Comparison of ENCODE assay signal across 9 cellular contexts in genomic region chr9:107484117-107484723, GRCh38. TPM values are rescaled to one million over a fixed set of nuclear protein-coding genes. Genes with fewer than 3 reads are reported as not detected.
DNase-seq lines count a peak whose midpoint lies in the region; ATAC-seq, FAIRE-seq and TF ChIP-seq lines count a peak whose summit lies in the region.
"Had no signal": no experiment of that assay in that cellular context is flagged by ENCODE, and none has a peak within 500 bp of the region (broad histone marks: within the 10 kb centered on the region; RNA-seq: fewer than 3 reads in every experiment).

No MANE protein-coding gene starts in this region.

- H3K27me3 ChIP-seq in K562 (ENCODE audit: control insufficient read depth in 2 of 2, insufficient read depth in 2 of 2, low read length in 2 of 2) (peaks cover 0 to 7% of the 10 kb centered on the region in 2 experiments; a peak in 1 of 5 replicates), transverse colon (no peaks in the 10 kb centered on the region)

- POLR2A ChIA-PET in K562 (lab: Yijun Ruan, JAX): interaction anchor here (1.2 kb wide), 1 partner anchor 53 kb away, joined by 3 read pairs; no protein-coding TSS in a partner anchor

- peak; percentile 84 to 93 for TF ChIP-seq RAD21 in K562 (CRISPR knock-in tag; conservative IDR thresholded peaks at IDR 0.05 in 1 of 2, IDR thresholded peaks at IDR 0.05 in 1 of 2)

- no peak overlapping the region for H3K4me2 ChIP-seq in K562 (ENCODE audit: insufficient read depth, low read length)

- TF ChIP-seq EP300 in K562 (IDR thresholded peaks at IDR 0.05; ENCODE audit: low read length) (no peak), transverse colon (IDR thresholded peaks at IDR 0.05; ENCODE audit: low read depth) (no peak)

- no peaks in the 10 kb centered on the region for H3K79me2 ChIP-seq in K562 (ENCODE audit: control insufficient read depth, insufficient read depth, low read length)

- in situ Hi-C loops in K562 (cut with MboI): no loop called here
- in situ Hi-C loops in transverse colon (cut with MboI; ENCODE audit: low pct_ligation_motif_present in 1 of 4, low pct_unique_long_range_greater_than_20kb in 1 of 4, low sequenced_read_pairs in 3 of 4): loop anchor here in 1 of 4 donors (25.0 kb wide), 2 partner anchors 253 to 778 kb away; no protein-coding TSS in a partner anchor

- H3K27ac ChIP-seq in K562 (ENCODE audit: extremely low read depth, low read depth, low read length) (no peak overlapping the region), transverse colon (peak overlapping the region; percentile 92 to 93 (median 92))

- H3K4me3 Mint-ChIP-seq in natural killer cell treated with Interleukin-12 subunit alpha and Interleukin-12 subunit beta and Interleukin-15 and Interleukin-18, amount 100 ng/mL, for 72 hours: no peak overlapping the region
- H3K4me3 Mint-ChIP-seq: T-helper 1 cell treated with Interleukin-12 subunit alpha and Interleukin-12 subunit beta and Interleukin-4 antibody, amounts not matched to agents 30 μg/mL and 1 μg/mL, for 36 hours had no signal

- DNase-seq in ELR (ENCODE audit: low read depth) (peak; percentile 78), NCI-H2196 treated with DMSO at 0.1 percent for 48 hours (lab: John Stamatoyannopoulos, UW; ENCODE audit: unreplicated experiment) (peak; percentile 45), K562 (ENCODE audit: extremely low read depth in 1 of 4, low spot score in 3 of 4) (peak; percentile 27 to 56 (median 40)), kidney glomerular epithelial cell (lab: John Stamatoyannopoulos, UW) (peak; percentile 66), transverse colon (peak; percentile 33), HK-2 (ENCODE audit: unreplicated experiment) (no peak)
- no peak for DNase-seq in natural killer cell treated with Interleukin-12 subunit alpha and Interleukin-12 subunit beta and Interleukin-15 and Interleukin-18, amount 100 ng/mL, for 72 hours (ENCODE audit: low spot score)

- 35% methylated on average over 4 of the region's 4 CpGs for WGBS in K562 (ENCODE audit: insufficient coverage, low coverage, missing lambda C conversion rate)
- 33 to 38% methylated on average over 4 of the region's 4 CpGs for WGBS in transverse colon (ENCODE audit: low coverage in 1 of 2), 2 donors

- H3K9me3 Mint-ChIP-seq in natural killer cell treated with Interleukin-12 subunit alpha and Interleukin-12 subunit beta and Interleukin-15 and Interleukin-18, amount 100 ng/mL, for 72 hours: no peaks in the 10 kb centered on the region
- H3K9me3 Mint-ChIP-seq: T-helper 1 cell treated with Interleukin-12 subunit alpha and Interleukin-12 subunit beta and Interleukin-4 antibody, amounts not matched to agents 30 μg/mL and 1 μg/mL, for 36 hours had no signal

- no peak overlapping the region for H3K27ac Mint-ChIP-seq in natural killer cell treated with Interleukin-12 subunit alpha and Interleukin-12 subunit beta and Interleukin-15 and Interleukin-18, amount 100 ng/mL, for 72 hours
- H3K27ac Mint-ChIP-seq: T-helper 1 cell treated with Interleukin-12 subunit alpha and Interleukin-12 subunit beta and Interleukin-4 antibody, amounts not matched to agents 30 μg/mL and 1 μg/mL, for 36 hours had no signal

- H2AFZ ChIP-seq in K562 (ENCODE audit: low read depth, low read length): no peak overlapping the region

- peak; percentile 63 for ATAC-seq in HG02798 (IDR thresholded peaks at IDR 0.05; ENCODE audit: poor library complexity, unreplicated experiment)
- peak; percentile 89 for ATAC-seq in K562
- no peak for ATAC-seq in natural killer cell treated with Interleukin-12 subunit alpha and Interleukin-12 subunit beta and Interleukin-15 and Interleukin-18, amount 100 ng/mL, for 72 hours

- H3K4me3 ChIP-seq in K562 (no peak overlapping the region), transverse colon (peak overlapping the region in 3 of 4 donors; percentile 13 to 85 (median 82))

- TF ChIP-seq CTCF in K562 (IDR thresholded peaks at IDR 0.05 in 2 of 3, conservative IDR thresholded peaks at IDR 0.05 in 1 of 3; ENCODE audit: insufficient read depth in 2 of 3, low read depth in 1 of 3, low read length in 3 of 3) (peak; percentile 31 to 66 (median 53); a peak in 5 of 6 replicates), transverse colon (IDR thresholded peaks at IDR 0.05) (peak; percentile 38 to 64 (median 55))

- H3K4me1 ChIP-seq in K562 (replicated peaks in 1 of 2; ENCODE audit: control insufficient read depth in 2 of 2, insufficient read depth in 2 of 2, low read length in 2 of 2) (peaks cover 0 to 11% of the 10 kb centered on the region in 2 experiments; a peak in 3 of 5 replicates), transverse colon (peaks cover 0 to 15% (median 5%) of the 10 kb centered on the region in 4 donors)

- no peaks in the 10 kb centered on the region for H4K20me1 ChIP-seq in K562 (replicated peaks; ENCODE audit: control insufficient read depth, insufficient read depth, low read length)

- TF ChIP-seq POLR2A in K562 (conservative IDR thresholded peaks at IDR 0.05) (no peak), transverse colon (IDR thresholded peaks at IDR 0.05) (no peak)

- CTCF ChIA-PET in K562 (lab: Yijun Ruan, JAX; ENCODE audit: low intra/inter-chr PET ratio): interaction anchor here (0.6 to 1.1 kb wide), 2 partner anchors 21 to 1082 kb away, joined by 3 read pairs; no protein-coding TSS in a partner anchor

- H3K36me3 ChIP-seq in K562 (ENCODE audit: control insufficient read depth, insufficient read depth, low read length): no peaks in the 10 kb centered on the region
- peaks cover 0 to 19% (median 9%) of the 10 kb centered on the region in 4 donors for H3K36me3 ChIP-seq in transverse colon

- H3K9me3 ChIP-seq in K562 (replicated peaks; ENCODE audit: control insufficient read depth, insufficient read depth, low read depth, low read length) (no peaks in the 10 kb centered on the region), transverse colon (no peaks in the 10 kb centered on the region)

- no peak overlapping the region for H3K9ac ChIP-seq in K562 (ENCODE audit: insufficient read depth in 1 of 2, low read depth in 2 of 2, low read length in 2 of 2)

- peaks cover 24 to 26% of the 10 kb centered on the region in 2 donors for H3K27me3 Mint-ChIP-seq in natural killer cell treated with Interleukin-12 subunit alpha and Interleukin-12 subunit beta and Interleukin-15 and Interleukin-18, amount 100 ng/mL, for 72 hours

- intact Hi-C loops in K562 (cut with micrococcal nuclease): loop anchor here (1.0 to 10.0 kb wide), 5 partner anchors 391 to 1278 kb away; no protein-coding TSS in a partner anchor
- intact Hi-C loops in transverse colon (cut with DNase I; ENCODE audit: low total_unique reads): loop anchor here (10.0 kb wide), 1 partner anchor 661 kb away; no protein-coding TSS in a partner anchor

- no peaks in the 10 kb centered on the region for H3K4me1 Mint-ChIP-seq in natural killer cell treated with Interleukin-12 subunit alpha and Interleukin-12 subunit beta and Interleukin-15 and Interleukin-18, amount 100 ng/mL, for 72 hours (ENCODE audit: low read depth in 2 of 2)

- no peaks in the 10 kb centered on the region for H3K9me1 ChIP-seq in K562 (ENCODE audit: control insufficient read depth, insufficient read depth, low read length)

- FAIRE-seq in K562 (lab: Jason Lieb, UNC): peak; percentile 81

- no TSS peak for BruUV-seq in K562 (replicated peaks; lab: Mats Ljungman, UMichigan)

- H3K36me3 Mint-ChIP-seq in natural killer cell treated with Interleukin-12 subunit alpha and Interleukin-12 subunit beta and Interleukin-15 and Interleukin-18, amount 100 ng/mL, for 72 hours: no peaks in the 10 kb centered on the region

TF ChIP-seq in K562, 482 proteins besides CTCF, POLR2A, EP300 and RAD21 (continues in another document):
- TF ChIP-seq ZNF561 (CRISPR knock-in tag; conservative IDR thresholded peaks at IDR 0.05) (no peak), LARP7 (IDR thresholded peaks at IDR 0.05) (no peak), POLR2H (tag; IDR thresholded peaks at IDR 0.05; ENCODE audit: low read depth) (0 out of 2 replicates have a peak, but pooled peaks have one; percentile 10), MEF2A (IDR thresholded peaks at IDR 0.05; ENCODE audit: control insufficient read depth, low read depth, low read length) (no peak), ATF6 (CRISPR knock-in tag; IDR thresholded peaks at IDR 0.05) (no peak)

RNA-seq across cellular contexts. Expression of gene KLF4, which starts 5.3 kb away (rescaled TPM):
- 0.40 and 0.62 TPM in 2 replicates for total RNA-seq in K562 (2011; cell fraction: chromatin; rRNA removed; ENCODE audit: low replicate concordance)
- total RNA-seq in K562 (2011; cell fraction: nucleolus; rRNA removed): 0.67 and 0.79 TPM in 2 replicates
- 0.22 and 0.69 TPM in 2 replicates for total RNA-seq in K562 (2011; cell fraction: nucleoplasm; rRNA removed)
- total RNA-seq in K562 (2014; rRNA removed) (0.24 and 0.27 TPM in 2 replicates), K562 (2014; rRNA removed; fragmentation: Illumina TruSeq; extraction: Trizol) (0.22 and 0.26 TPM in 2 replicates), K562 (2015; rRNA removed; fragmentation: Illumina TruSeq; extraction: Trizol) (0.11 and 0.23 TPM in 2 replicates), K562 (2021) (0.95 and 1.0 TPM in 2 replicates), transverse colon (100 to 1,000 TPM; 304 to 861 (median 407) TPM)
- polyA plus RNA-seq in K562 (2011; rRNA removed) (0.08 and 0.29 TPM in 2 replicates), K562 (2014; fragmentation: Illumina TruSeq; extraction: Trizol) (0.24 and 0.30 TPM in 2 replicates), K562 (2014; fragmentation: Nextera tagmentation; extraction: Ambion mirVana) (under 1 TPM; 0.04 to 0.07 TPM), K562 (2014; rRNA removed) (0.09 and 0.57 TPM in 2 replicates)
- polyA plus RNA-seq in K562 (2011; cell fraction: cytosol; rRNA removed): 0.04 and 0.55 TPM in 2 replicates
- 0.21 and 1.1 TPM in 2 replicates for polyA plus RNA-seq in K562 (2011; cell fraction: nucleus; rRNA removed)
- polyA plus RNA-seq in K562 (2012): 0.38 and 1.2 TPM in 2 replicates
- polyA minus RNA-seq in K562 (2011; rRNA and poly(A)+ RNA removed): 0.30 TPM in 1 of 2 replicates, not detected in the other
- polyA minus RNA-seq in K562 (2011; cell fraction: cytosol; rRNA and poly(A)+ RNA removed): 0.73 and 0.95 TPM in 2 replicates
- polyA minus RNA-seq in K562 (2011; cell fraction: nucleus; rRNA and poly(A)+ RNA removed): 0.56 and 0.94 TPM in 2 replicates
- 1 to 10 TPM in 1 of 2 donors, under 1 TPM in 1; 0.98 to 1.0 TPM for total RNA-seq in natural killer cell treated with Interleukin-12 subunit alpha and Interleukin-12 subunit beta and Interleukin-15 and Interleukin-18, amount 100 ng/mL, for 72 hours

Comparison
In these comparisons a context has a peak if more than half of its experiments do, and no peak if none do; other contexts are left out.
1. DNase-seq: peak in ELR (single experiment), NCI-H2196 treated with DMSO at 0.1 percent for 48 hours (single experiment), K562 (4 of 4), kidney glomerular epithelial cell (single experiment) and transverse colon (single experiment); none in HK-2 (single experiment) and natural killer cell treated with Interleukin-12 subunit alpha and Interleukin-12 subunit beta and Interleukin-15 and Interleukin-18, amount 100 ng/mL, for 72 hours (single experiment).
2. ATAC-seq: peak in HG02798 (single experiment) and K562 (single experiment); none in natural killer cell treated with Interleukin-12 subunit alpha and Interleukin-12 subunit beta and Interleukin-15 and Interleukin-18, amount 100 ng/mL, for 72 hours (0 of 2).
3. RNA of gene KLF4, which starts 5.3 kb away (total RNA-seq): 304 to 861 TPM in transverse colon; 0.98 to 1.0 TPM in natural killer cell treated with Interleukin-12 subunit alpha and Interleukin-12 subunit beta and Interleukin-15 and Interleukin-18, amount 100 ng/mL, for 72 hours and 0.11 to 1.0 TPM in K562; every median in the first group is over 100 times any median in the second.